ENCODE assay signal across 14 cellular contexts in the genomic region with DNA sequence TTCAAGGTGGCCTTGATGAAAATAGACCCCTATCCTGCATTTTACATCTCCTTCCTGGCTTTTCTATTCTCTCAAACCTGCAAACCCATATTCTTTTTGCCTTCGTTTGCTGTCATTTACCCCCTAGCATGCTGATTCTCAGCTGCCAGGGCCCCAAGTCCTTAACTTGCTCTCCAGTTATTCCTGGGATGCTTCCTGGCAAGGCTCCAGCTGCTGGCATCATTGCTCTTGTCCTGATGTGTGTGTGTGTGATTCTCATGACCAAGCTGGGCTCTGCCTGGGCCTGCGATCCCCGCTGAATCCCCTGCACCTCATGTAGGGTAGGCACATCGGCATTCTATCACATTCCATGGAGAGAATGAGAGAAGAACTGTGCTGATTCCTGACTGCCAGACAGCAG. TPM values are rescaled to one million over a fixed set of nuclear protein-coding genes. Genes with fewer than 3 reads are reported as not detected.
DNase-seq lines count a peak whose midpoint lies in the region; ATAC-seq and TF ChIP-seq lines count a peak whose summit lies in the region.
"Had no signal": no experiment of that assay in that cellular context is flagged by ENCODE, and none has a peak within 500 bp of the region (broad histone marks: within the 10 kb centered on the region; RNA-seq: fewer than 3 reads in every experiment).

No MANE protein-coding gene starts in this region.

- CTCF ChIA-PET in Panc1 (lab: Charles Lee): no interaction called here

- H2AFZ ChIP-seq in GM23248: no peak overlapping the region

- POLR2A ChIA-PET in Panc1 (lab: Charles Lee): no interaction called here

- TF ChIP-seq CTCF in Panc1 (IDR thresholded peaks at IDR 0.05) (no peak), epithelial cell of esophagus (IDR thresholded peaks at IDR 0.05; ENCODE audit: insufficient read depth, low read depth, low read length, missing control alignments) (no peak), right atrium auricular region (IDR thresholded peaks at IDR 0.05) (no peak)

- H3F3A ChIP-seq in GM23248 (ENCODE audit: insufficient read depth): 0 out of 2 replicates have a peak, but pooled peaks cover 4% of the 10 kb centered on the region

- peaks cover 31% of the 10 kb centered on the region; the same call in 1 of the 2 replicates for H3K79me2 ChIP-seq in GM23248 (ENCODE audit: insufficient read depth)

- peaks cover 6% of the 10 kb centered on the region; the same call in 1 of the 2 replicates for H4K20me1 ChIP-seq in GM23248 (ENCODE audit: insufficient read depth)

- H3K9me2 ChIP-seq in GM23248 (ENCODE audit: insufficient read depth): no peaks in the 10 kb centered on the region

- H3K4me2 ChIP-seq in GM23248 (ENCODE audit: unreplicated experiment): no peak overlapping the region

- no TSS peak for BruUV-seq in Panc1 (replicated peaks; lab: Mats Ljungman, UMichigan)

- no peak overlapping the region for H3K9ac ChIP-seq in GM23248

- no peak overlapping the region for H3K4me3 ChIP-seq in GM23248
- no peak overlapping the region for H3K4me3 ChIP-seq in Panc1 (ENCODE audit: low read depth in 2 of 2, low read length in 2 of 2)
- no peak overlapping the region for H3K4me3 ChIP-seq in epithelial cell of esophagus (ENCODE audit: low read length)
- H3K4me3 ChIP-seq in right atrium auricular region: no peak overlapping the region
- H3K4me3 ChIP-seq: Peyer's patch had no signal

- H3K9me3 ChIP-seq in GM23248 (ENCODE audit: low read depth) (no peaks in the 10 kb centered on the region), Panc1 (ENCODE audit: control insufficient read depth, insufficient read depth, low read depth, low read length) (no peaks in the 10 kb centered on the region; the same call in 1 of the 2 replicates), right atrium auricular region (peaks cover 0 to 13% of the 10 kb centered on the region in 2 donors)
- H3K9me3 ChIP-seq: Caco-2 had no signal

- in situ Hi-C loops in GM23248 (cut with MboI) (no loop called here), Panc1 (cut with HindIII; ENCODE audit: low pct_unique_long_range_greater_than_20kb, low sequenced_read_pairs) (no loop called here)

- H3K36me3 ChIP-seq in GM23248 (ENCODE audit: low read depth) (no peaks in the 10 kb centered on the region), Panc1 (ENCODE audit: control insufficient read depth, insufficient read depth, low read length) (no peaks in the 10 kb centered on the region), right atrium auricular region (peaks cover 4% of the 10 kb centered on the region)
- H3K36me3 ChIP-seq: Peyer's patch had no signal

- DNase-seq in GM23248: peak; percentile 19
- no peak for DNase-seq in Panc1 (ENCODE audit: low read depth, low spot score)
- peak; percentile 63 for DNase-seq in epithelial cell of esophagus (ENCODE audit: low read depth)
- DNase-seq in right atrium auricular region (ENCODE audit: low spot score): peak; percentile 73
- no peak for DNase-seq in SKM-1 treated with dmso at 0.1 percent for 144 hours (lab: John Stamatoyannopoulos, UW; ENCODE audit: unreplicated experiment)
- no peak for DNase-seq in T-helper 2 cell
- DNase-seq: Caco-2, DMS53, NCI-H1694 treated with DMSO at 0.1 percent for 48 hours, NCI-H774, Peyer's patch had no signal

- H3K27me3 ChIP-seq in GM23248 (replicated peaks; ENCODE audit: insufficient read depth): no peaks in the 10 kb centered on the region
- no peaks in the 10 kb centered on the region for H3K27me3 ChIP-seq in Panc1 (ENCODE audit: control insufficient read depth, insufficient read depth, low read length)
- no peaks in the 10 kb centered on the region for H3K27me3 ChIP-seq in right atrium auricular region
- H3K27me3 ChIP-seq: Peyer's patch had no signal

- ATAC-seq in Panc1: peak; percentile 10; the same call in 1 of the 2 replicates
- no peak for ATAC-seq in GM18907 (IDR thresholded peaks at IDR 0.05; ENCODE audit: unreplicated experiment)
- no peak for ATAC-seq in GM18858 (IDR thresholded peaks at IDR 0.05; ENCODE audit: unreplicated experiment)

- H3K4me1 ChIP-seq in GM23248 (ENCODE audit: insufficient read depth): peaks cover 10% of the 10 kb centered on the region
- peaks cover 22% of the 10 kb centered on the region for H3K4me1 ChIP-seq in Panc1 (ENCODE audit: control insufficient read depth, insufficient read depth, low read length)
- H3K4me1 ChIP-seq in right atrium auricular region: peaks cover 0 to 52% of the 10 kb centered on the region in 2 donors
- H3K4me1 ChIP-seq: Caco-2, Peyer's patch had no signal

- 98 to 100% methylated on average over 4 of the region's 4 CpGs for WGBS in GM23248 (ENCODE audit: low coverage in 1 of 2, low lambda C conversion rate in 2 of 2, missing lambda C conversion rate in 2 of 2), 2 experiments

- intact Hi-C loops in Panc1 (cut with micrococcal nuclease; ENCODE audit: unreplicated experiment): no loop called here

- no peak overlapping the region for H3K27ac ChIP-seq in GM23248
- no peak overlapping the region for H3K27ac ChIP-seq in Panc1 (ENCODE audit: low read length)
- H3K27ac ChIP-seq in right atrium auricular region: peak overlapping the region; percentile 72 to 76
- H3K27ac ChIP-seq: HL-60, Peyer's patch had no signal

RNA-seq across cellular contexts. Expression of a gene that starts 11.9 kb away (rescaled TPM):
- total RNA-seq in GM23248 (2014; rRNA removed; shearing (Covaris generic)): 10.8 and 13.7 TPM in 2 replicates
- 3.8 and 4.5 TPM in 2 replicates for polyA plus RNA-seq in GM23248 (2016; fragmentation: Nextera tagmentation; extraction: Ambion mirVana)
- total RNA-seq in Panc1 (2021; ENCODE audit: unreplicated experiment) (72.8 TPM), right atrium auricular region (10 to 100 TPM; 39.2 to 49.4 TPM)
- 140 TPM for polyA plus RNA-seq in Panc1 (2012; ENCODE audit: insufficient read length)

Comparison
In these comparisons a context has a peak if more than half of its experiments do, and no peak if none do; other contexts are left out.
1. DNase-seq: peak in GM23248 (single experiment), epithelial cell of esophagus (single experiment) and right atrium auricular region (single experiment); none in Panc1 (single experiment), SKM-1 treated with dmso at 0.1 percent for 144 hours (single experiment) and T-helper 2 cell (0 of 5).
2. H3K27ac ChIP-seq: peak in right atrium auricular region (2 of 2); none in GM23248 (single experiment) and Panc1 (single experiment).